In the genomic region with DNA sequence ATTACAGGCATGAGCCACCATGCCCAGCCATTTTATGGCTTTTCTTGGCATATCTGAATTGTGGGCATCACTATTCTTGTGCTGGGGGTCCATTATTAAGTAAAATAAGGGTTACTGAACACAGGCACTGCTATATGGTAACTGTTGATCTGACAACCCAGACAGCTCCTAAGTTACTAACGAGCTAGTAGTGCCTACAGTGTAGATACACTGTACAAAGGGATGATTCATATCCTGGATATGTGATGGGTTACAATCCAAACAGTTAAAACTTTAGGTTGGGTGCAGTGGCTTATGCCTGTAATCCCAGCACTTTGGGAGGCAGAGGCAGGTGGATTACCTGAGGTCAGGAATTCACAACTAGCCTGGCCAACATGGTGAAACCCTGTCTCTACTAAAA, we compare ENCODE assay signal across 19 cellular contexts.
"Had no signal": no experiment of that assay in that cellular context is flagged by ENCODE, and none has a peak within 500 bp of the region (broad histone marks: within the 10 kb centered on the region; RNA-seq: fewer than 3 reads in every experiment).

No MANE protein-coding gene starts in this region.

- H3K36me3 Mint-ChIP-seq: activated CD4-positive, alpha-beta memory T cell treated with anti-CD3 and anti-CD28 coated beads for 36 hours; immature natural killer cell had no signal

- H3K4me3 Mint-ChIP-seq: activated B cell treated with CpG ODN at 0.5 μM for 24 hours; activated CD4-positive, alpha-beta memory T cell treated with anti-CD3 and anti-CD28 coated beads for 36 hours; activated CD8-positive, alpha-beta memory T cell treated with anti-CD3 and anti-CD28 coated beads, Interleukin-2, amount 10 ng/mL, durations not matched to agents 7 days and 5 days; activated naive CD8-positive, alpha-beta T cell treated with anti-CD3 and anti-CD28 coated beads, Interleukin-2, amount 10 ng/mL, durations not matched to agents 7 days and 5 days; immature natural killer cell; naive thymus-derived CD4-positive, alpha-beta T cell; stimulated activated naive CD8-positive, alpha-beta T cell treated with anti-CD3 and anti-CD28 coated beads, Interleukin-15, amount 100 ng/mL, for 72 hours; T-helper 2 cell treated with Interferon-gamma antibody and Interleukin-4, amounts not matched to agents 5 μg/mL and 100 μg/mL, for 36 hours had no signal

- H3K27ac Mint-ChIP-seq: activated B cell treated with CpG ODN at 0.5 μM for 24 hours; activated CD4-positive, alpha-beta memory T cell treated with anti-CD3 and anti-CD28 coated beads for 36 hours; activated CD8-positive, alpha-beta memory T cell treated with anti-CD3 and anti-CD28 coated beads, Interleukin-2, amount 10 ng/mL, durations not matched to agents 7 days and 5 days; activated naive CD8-positive, alpha-beta T cell treated with anti-CD3 and anti-CD28 coated beads, Interleukin-2, amount 10 ng/mL, durations not matched to agents 7 days and 5 days; immature natural killer cell; stimulated activated naive CD8-positive, alpha-beta T cell treated with anti-CD3 and anti-CD28 coated beads, Interleukin-15, amount 100 ng/mL, for 72 hours; T-helper 2 cell treated with Interferon-gamma antibody and Interleukin-4, amounts not matched to agents 5 μg/mL and 100 μg/mL, for 36 hours had no signal

- H3K9me3 ChIP-seq: suprapubic skin, transverse colon had no signal

- DNase-seq: activated B cell treated with CpG ODN at 0.5 μM for 24 hours; activated CD4-positive, alpha-beta memory T cell treated with anti-CD3 and anti-CD28 coated beads for 36 hours; activated CD4-positive, alpha-beta T cell treated with anti-CD3 and anti-CD28 coated beads for 4 hours; activated CD8-positive, alpha-beta memory T cell treated with anti-CD3 and anti-CD28 coated beads, Interleukin-2, amount 10 ng/mL, durations not matched to agents 7 days and 5 days; activated naive CD4-positive, alpha-beta T cell; activated naive CD8-positive, alpha-beta T cell treated with anti-CD3 and anti-CD28 coated beads, Interleukin-2, amount 10 ng/mL, durations not matched to agents 7 days and 5 days; amygdala; central memory CD4-positive, alpha-beta T cell; immature natural killer cell; naive thymus-derived CD4-positive, alpha-beta T cell; stimulated activated CD4-positive, alpha-beta T cell treated with anti-CD3 and anti-CD28 coated beads, Interleukin-4, amount 100 ng/mL, for 1 hour; stimulated activated naive CD8-positive, alpha-beta T cell treated with anti-CD3 and anti-CD28 coated beads, Interleukin-15, amount 100 ng/mL, for 72 hours; transverse colon had no signal

- H3K4me1 ChIP-seq: parathyroid adenoma had no signal

- H3K27me3 ChIP-seq: suprapubic skin, transverse colon had no signal

- H3K27ac ChIP-seq: parathyroid adenoma, suprapubic skin, transverse colon had no signal

- H3K9me3 Mint-ChIP-seq: activated B cell treated with CpG ODN at 0.5 μM for 24 hours had no signal

- H3K36me3 ChIP-seq: suprapubic skin, transverse colon had no signal

- ATAC-seq: activated CD8-positive, alpha-beta memory T cell treated with anti-CD3 and anti-CD28 coated beads, Interleukin-2, amount 10 ng/mL, durations not matched to agents 7 days and 5 days; naive thymus-derived CD4-positive, alpha-beta T cell; sciatic nerve; stimulated activated naive CD8-positive, alpha-beta T cell treated with anti-CD3 and anti-CD28 coated beads, Interleukin-15, amount 100 ng/mL, for 72 hours had no signal

- FAIRE-seq: colon had no signal

- H3K4me3 ChIP-seq: smooth muscle cell, suprapubic skin, transverse colon had no signal
